Comparison of ENCODE assay signal across 23 cellular contexts in the genomic region with DNA sequence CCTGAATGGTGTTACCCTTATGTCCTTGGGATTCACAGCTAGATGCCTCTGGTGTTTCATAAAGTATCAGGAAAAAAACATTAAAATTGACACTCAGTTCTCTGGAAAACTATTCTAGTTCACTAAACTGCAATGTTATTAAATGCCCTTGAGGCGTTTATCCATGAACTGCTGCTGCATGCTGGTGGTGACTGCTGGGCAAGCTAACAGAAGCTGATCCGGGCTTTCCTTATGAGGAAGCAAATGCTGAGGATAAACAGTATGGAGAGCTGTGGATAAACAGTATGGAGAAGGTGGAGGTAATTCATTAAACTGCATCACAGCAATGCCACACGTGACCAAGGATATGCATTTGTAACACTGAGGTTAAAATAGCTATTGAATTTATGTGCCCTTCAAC.
DNase-seq lines count a peak whose midpoint lies in the region; ATAC-seq, FAIRE-seq and TF ChIP-seq lines count a peak whose summit lies in the region.
"Had no signal": no experiment of that assay in that cellular context is flagged by ENCODE, and none has a peak within 500 bp of the region (broad histone marks: within the 10 kb centered on the region; RNA-seq: fewer than 3 reads in every experiment).

No MANE protein-coding gene starts in this region.

- no peak for FAIRE-seq in kidney (lab: Jason Lieb, UNC)
- FAIRE-seq: A204.1, K562 had no signal

- H3K36me3 ChIP-seq in kidney (ENCODE audit: control insufficient read depth in 1 of 2, insufficient read depth in 2 of 2, low read length in 2 of 2) (no peaks in the 10 kb centered on the region), A673 (ENCODE audit: insufficient read depth, low read length, poor library complexity, severe bottlenecking) (no peaks in the 10 kb centered on the region)
- H3K36me3 ChIP-seq: colonic mucosa had no signal

- no TSS peak for BruUV-seq in A673 (replicated peaks; lab: Mats Ljungman, UMichigan)

- peaks cover 0 to 2% (median 0%) of the 10 kb centered on the region in 3 donors for H3K27me3 Mint-ChIP-seq in immature natural killer cell (ENCODE audit: low read depth in 3 of 3)
- H3K27me3 Mint-ChIP-seq: type B pancreatic cell had no signal

- peak overlapping the region; percentile 48 for H3K4me3 ChIP-seq in coronary artery
- H3K4me3 ChIP-seq in kidney (ENCODE audit: low read length in 2 of 2) = peak overlapping the region; percentile 12 to 33
- H3K4me3 ChIP-seq in A673 (ENCODE audit: low read depth, low read length, poor library complexity, severe bottlenecking) = no peak overlapping the region
- H3K4me3 ChIP-seq: colonic mucosa, K562 had no signal

- H3K4me1 ChIP-seq in kidney (ENCODE audit: control insufficient read depth in 1 of 2, insufficient read depth in 1 of 2, low read depth in 1 of 2, low read length in 2 of 2) (peaks cover 12 to 22% of the 10 kb centered on the region in 2 donors), A673 (ENCODE audit: insufficient read depth, low read length, poor library complexity, severe bottlenecking) (no peaks in the 10 kb centered on the region)

- no peak for TF ChIP-seq CTCF in coronary artery (IDR thresholded peaks at IDR 0.05)
- TF ChIP-seq CTCF in kidney (IDR thresholded peaks at IDR 0.05; ENCODE audit: borderline replicate concordance, extremely low read depth, insufficient read depth) = no peak
- no peak for TF ChIP-seq CTCF in A673 (conservative IDR thresholded peaks at IDR 0.05; ENCODE audit: low read depth, low read length)

- no peaks in the 10 kb centered on the region for H3K9me3 Mint-ChIP-seq in immature natural killer cell
- H3K9me3 Mint-ChIP-seq: type B pancreatic cell had no signal

- no peak overlapping the region for H3K4me3 Mint-ChIP-seq in immature natural killer cell
- H3K4me3 Mint-ChIP-seq: CD14-positive monocyte, type B pancreatic cell had no signal

- peak overlapping the region; percentile 0 to 52 for H3K27ac ChIP-seq in coronary artery
- H3K27ac ChIP-seq in kidney (ENCODE audit: low read depth in 2 of 2, low read length in 2 of 2) = peak overlapping the region; percentile 45 to 82
- H3K27ac ChIP-seq in A673 (ENCODE audit: low read depth, low read length, poor library complexity, severe bottlenecking) = no peak overlapping the region
- H3K27ac ChIP-seq: colonic mucosa had no signal

- no peak overlapping the region for H3K27ac Mint-ChIP-seq in immature natural killer cell
- H3K27ac Mint-ChIP-seq: CD14-positive monocyte, type B pancreatic cell had no signal

- peaks cover 0 to 4% (median 0%) of the 10 kb centered on the region in 3 donors for H3K36me3 Mint-ChIP-seq in immature natural killer cell
- H3K36me3 Mint-ChIP-seq: CD14-positive monocyte, type B pancreatic cell had no signal

- ATAC-seq in GM19397 (IDR thresholded peaks at IDR 0.05; ENCODE audit: unreplicated experiment) = no peak
- ATAC-seq: K562, Panc1 had no signal

- in situ Hi-C loops in Caki2 (cut with HindIII; ENCODE audit: low pct_unique_long_range_greater_than_20kb, low sequenced_read_pairs) = no loop called here

- H3K4me1 Mint-ChIP-seq in immature natural killer cell = peaks cover 22 to 34% of the 10 kb centered on the region in 2 donors

- H3K9me3 ChIP-seq in kidney (ENCODE audit: control insufficient read depth in 1 of 2, low read length in 2 of 2) = no peaks in the 10 kb centered on the region
- H3K9me3 ChIP-seq in A673 (ENCODE audit: low read depth, low read length, poor library complexity, severe bottlenecking) = no peaks in the 10 kb centered on the region
- H3K9me3 ChIP-seq: colonic mucosa, SK-N-SH had no signal

- peak; percentile 44 for DNase-seq in Caki2 (ENCODE audit: low read depth)
- no peak for DNase-seq in coronary artery (ENCODE audit: low spot score)
- DNase-seq in kidney = no peak
- peak; percentile 73 for DNase-seq in renal cortical epithelial cell (ENCODE audit: low read depth)
- no peak for DNase-seq in inferior parietal cortex (ENCODE audit: extremely low spot score)
- no peak for DNase-seq in A673 (ENCODE audit: low spot score)
- no peak for DNase-seq in immature natural killer cell
- DNase-seq: activated effector memory CD4-positive, alpha-beta T cell treated with anti-CD3 and anti-CD28 coated beads, Interleukin-2, amount 50 U/mL, for 16 hours; amniotic stem cell; colonic mucosa; DMS153; HCEC 1CT; islet precursor cell; NCI-H1092; NCI-H526 treated with DMSO at 0.1 percent for 48 hours; SK-N-SH; T1000 had no signal

- H3K27me3 ChIP-seq in A673 (replicated peaks; ENCODE audit: insufficient read depth, low read depth, low read length, poor library complexity) = no peaks in the 10 kb centered on the region
- H3K27me3 ChIP-seq: colonic mucosa had no signal

- peak overlapping the region in 1 of 2 donors; percentile 23 for H3K9ac ChIP-seq in kidney (ENCODE audit: low read length in 2 of 2)
- H3K9ac ChIP-seq: SK-N-SH had no signal

- CTCF ChIA-PET in A673 (lab: Charles Lee) = no interaction called here

- intact Hi-C loops in kidney (cut with DNase I) (no loop called here), A673 (cut with micrococcal nuclease; ENCODE audit: unreplicated experiment) (no loop called here)

- POLR2A ChIA-PET in A673 (lab: Charles Lee; ENCODE audit: low non-redundant PET) = no interaction called here

Comparison
In these comparisons a context has a peak if more than half of its experiments do, and no peak if none do; other contexts are left out.
1. DNase-seq: peak in Caki2 (single experiment) and renal cortical epithelial cell (single experiment); none in coronary artery (single experiment), kidney (single experiment), inferior parietal cortex (single experiment), A673 (single experiment) and immature natural killer cell (0 of 3).